In genomic region chr4:182827981-182828677, GRCh38 we compare ENCODE assay signal across 20 cellular contexts.
DNase-seq lines count a peak whose midpoint lies in the region; ATAC-seq and TF ChIP-seq lines count a peak whose summit lies in the region.
"Had no signal": no experiment of that assay in that cellular context is flagged by ENCODE, and none has a peak within 500 bp of the region (broad histone marks: within the 10 kb centered on the region; RNA-seq: fewer than 3 reads in every experiment).

No MANE protein-coding gene starts in this region.

- DNase-seq in NCI-H1417 (lab: John Stamatoyannopoulos, UW) (peak; percentile 19 to 55 (median 27)), NCI-H1417 treated with DMSO at 0.1 percent for 48 hours (lab: John Stamatoyannopoulos, UW) (no peak), NCI-H128 (lab: John Stamatoyannopoulos, UW; ENCODE audit: unreplicated experiment) (peak; percentile 4), foreskin keratinocyte (no peak), HCEC 1CT (no peak), epidermal melanocyte (ENCODE audit: insufficient read length, low spot score) (no peak)
- DNase-seq in activated naive CD4-positive, alpha-beta T cell treated with anti-CD3 and anti-CD28 coated beads, Interleukin-2, amount 50 U/mL, for 72 hours (ENCODE audit: low spot score in 2 of 2): no peak
- DNase-seq: 8988T; CD8-positive, alpha-beta memory T cell; GOT3; HFFc6; KBM-7; NCI-H1048; NCI-H1930; NCI-H510A; NCI-H82; SHP77; SK-N-SH; T-cell had no signal

- no peaks in the 10 kb centered on the region for H3K36me3 ChIP-seq in neuron (ENCODE audit: insufficient read depth, low read length)

- peaks cover 0 to 4% of the 10 kb centered on the region in 2 donors for H3K9me3 Mint-ChIP-seq in activated naive CD4-positive, alpha-beta T cell treated with anti-CD3 and anti-CD28 coated beads, Interleukin-2, amount 50 U/mL, for 72 hours
- H3K9me3 Mint-ChIP-seq: HFFc6, T-cell had no signal

- no peak overlapping the region for H3K27ac Mint-ChIP-seq in activated naive CD4-positive, alpha-beta T cell treated with anti-CD3 and anti-CD28 coated beads, Interleukin-2, amount 50 U/mL, for 72 hours
- H3K27ac Mint-ChIP-seq: HFFc6, T-cell had no signal

- H3K4me3 ChIP-seq in neuron (ENCODE audit: low read length): peak overlapping the region; percentile 33

- peak; percentile 4 for ATAC-seq in foreskin keratinocyte
- ATAC-seq in activated naive CD4-positive, alpha-beta T cell treated with anti-CD3 and anti-CD28 coated beads, Interleukin-2, amount 50 U/mL, for 72 hours: no peak
- ATAC-seq: T-cell had no signal

- H3K27me3 ChIP-seq in foreskin keratinocyte (peaks cover 12% of the 10 kb centered on the region), neuron (ENCODE audit: insufficient read depth, low read length) (no peaks in the 10 kb centered on the region)

- H3K9me3 ChIP-seq in neuron (ENCODE audit: low read length): no peaks in the 10 kb centered on the region
- H3K9me3 ChIP-seq: SK-N-SH had no signal

- no peak overlapping the region for H3K27ac ChIP-seq in foreskin keratinocyte

- no peak for TF ChIP-seq CTCF in foreskin keratinocyte (conservative IDR thresholded peaks at IDR 0.05)

- no peaks in the 10 kb centered on the region for H3K4me1 ChIP-seq in foreskin keratinocyte
- peaks cover 17% of the 10 kb centered on the region for H3K4me1 ChIP-seq in neuron (ENCODE audit: insufficient read depth, low read length)

- H3K36me3 Mint-ChIP-seq in activated naive CD4-positive, alpha-beta T cell treated with anti-CD3 and anti-CD28 coated beads, Interleukin-2, amount 50 U/mL, for 72 hours: no peaks in the 10 kb centered on the region
- H3K36me3 Mint-ChIP-seq: CD8-positive, alpha-beta memory T cell; T-cell had no signal

- peak overlapping the region; percentile 87 for H2AFZ ChIP-seq in neuron (ENCODE audit: low read depth, low read length)

Comparison
In these comparisons a context has a peak if more than half of its experiments do, and no peak if none do; other contexts are left out.
1. DNase-seq: peak in NCI-H1417 (3 of 3) and NCI-H128 (single experiment); none in NCI-H1417 treated with DMSO at 0.1 percent for 48 hours (single experiment), foreskin keratinocyte (0 of 2), HCEC 1CT (single experiment), epidermal melanocyte (single experiment) and activated naive CD4-positive, alpha-beta T cell treated with anti-CD3 and anti-CD28 coated beads, Interleukin-2, amount 50 U/mL, for 72 hours (0 of 2).